8 cellular contexts compared by ENCODE assay signal in genomic region chr3:38029400-38030125, GRCh38. TPM values are rescaled to one million over a fixed set of nuclear protein-coding genes. Genes with fewer than 3 reads are reported as not detected.
DNase-seq lines count a peak whose midpoint lies in the region; ATAC-seq and TF ChIP-seq lines count a peak whose summit lies in the region.

Gene PLCD1, minus strand, starts transcription at chr3:38029642. Its CDS starts 103 bp downstream, at chr3:38029539.

- peak within 1 kb of the TSS; percentile 54 to 82 (median 78) for H3K27ac ChIP-seq in spleen

- H3K9me3 Mint-ChIP-seq in T-helper 2 cell treated with Interferon-gamma antibody and Interleukin-4, amounts not matched to agents 5 μg/mL and 100 μg/mL, for 36 hours: no peaks in the 10 kb centered on the region

- no peak for TF ChIP-seq CTCF in GM06990 (IDR thresholded peaks at IDR 0.05; ENCODE audit: insufficient read depth, low read length, poor library complexity, severe bottlenecking)
- peak in 2 of 11 experiments; percentile 11 to 17 for TF ChIP-seq CTCF in spleen (IDR thresholded peaks at IDR 0.05 in 8 of 11, conservative IDR thresholded peaks at IDR 0.05 in 3 of 11)

- H3K9me3 ChIP-seq in spleen: no peaks in the 10 kb centered on the region

- 2 to 12% (median 3%) methylated on average over 9 to 75 of the region's 75 CpGs for WGBS in spleen, 5 donors

- no peak within 1 kb of the TSS for H3K27ac Mint-ChIP-seq in T-helper 2 cell treated with Interferon-gamma antibody and Interleukin-4, amounts not matched to agents 5 μg/mL and 100 μg/mL, for 36 hours

- ATAC-seq in HG03045 (IDR thresholded peaks at IDR 0.05; ENCODE audit: unreplicated experiment): no peak
- no peak for ATAC-seq in HG02642 (IDR thresholded peaks at IDR 0.05; ENCODE audit: poor library complexity, unreplicated experiment)
- ATAC-seq in GM18505 (IDR thresholded peaks at IDR 0.05; ENCODE audit: unreplicated experiment): no peak

- DNase-seq in GM06990 (ENCODE audit: extremely low read depth, insufficient read length): no peak
- peak; percentile 28 for DNase-seq in T-helper 2 cell treated with Interferon-gamma antibody and Interleukin-4, amounts not matched to agents 5 μg/mL and 100 μg/mL, for 36 hours (ENCODE audit: low spot score)
- peak in 1 of 2 donors; percentile 72 for DNase-seq in dermis microvascular lymphatic vessel endothelial cell (ENCODE audit: low read depth in 2 of 2)
- DNase-seq in kidney tubule cell (ENCODE audit: low spot score): peak; percentile 70
- peak; percentile 91 for DNase-seq in spleen

- H3K36me3 ChIP-seq in GM06990 (ENCODE audit: control insufficient read depth, insufficient read depth, low read length): no peaks in the 10 kb centered on the region
- no peaks in the 10 kb centered on the region for H3K36me3 ChIP-seq in spleen

- peak within 1 kb of the TSS; percentile 63 for H3K4me3 Mint-ChIP-seq in T-helper 2 cell treated with Interferon-gamma antibody and Interleukin-4, amounts not matched to agents 5 μg/mL and 100 μg/mL, for 36 hours

- intact Hi-C loops in spleen (cut with DNase I; ENCODE audit: low total_unique reads): no loop called here

- peaks cover 36% of the 10 kb centered on the region for H3K27me3 Mint-ChIP-seq in T-helper 2 cell treated with Interferon-gamma antibody and Interleukin-4, amounts not matched to agents 5 μg/mL and 100 μg/mL, for 36 hours (ENCODE audit: low read depth)

- peaks cover 4% of the 10 kb centered on the region for H3K36me3 Mint-ChIP-seq in T-helper 2 cell treated with Interferon-gamma antibody and Interleukin-4, amounts not matched to agents 5 μg/mL and 100 μg/mL, for 36 hours (ENCODE audit: low read depth)

- peak within 1 kb of the TSS; percentile 9; the same call in 1 of the 2 replicates for H3K4me3 ChIP-seq in GM06990 (replicated peaks; ENCODE audit: low read depth, low read length)
- H3K4me3 ChIP-seq in spleen: peak within 1 kb of the TSS; percentile 42 to 81 (median 60)

- TF ChIP-seq POLR2A in spleen (IDR thresholded peaks at IDR 0.05) (no peak), GM18505 (IDR thresholded peaks at IDR 0.05; ENCODE audit: borderline replicate concordance, extremely low read depth, insufficient read depth, insufficient read length) (no peak)

- peaks cover 5 to 52% (median 41%) of the 10 kb centered on the region in 6 donors for H3K4me1 ChIP-seq in spleen

- H3K27me3 ChIP-seq in GM06990 (replicated peaks; ENCODE audit: control insufficient read depth, insufficient read depth, low read length) (no peaks in the 10 kb centered on the region; the same call in none of the 2 replicates), spleen (replicated peaks in 1 of 7) (peaks cover 0 to 49% (median 20%) of the 10 kb centered on the region in 7 donors)

- peaks cover 35% of the 10 kb centered on the region for H3K4me1 Mint-ChIP-seq in T-helper 2 cell treated with Interferon-gamma antibody and Interleukin-4, amounts not matched to agents 5 μg/mL and 100 μg/mL, for 36 hours (ENCODE audit: low read depth)

RNA-seq across cellular contexts. Expression of gene PLCD1, which starts in this region (rescaled TPM):
- total RNA-seq in dermis microvascular lymphatic vessel endothelial cell: 13.2 and 13.7 TPM in 2 replicates
- total RNA-seq in spleen: 10 to 100 TPM; 16.3 to 24.0 (median 20.8) TPM
- 10 to 100 TPM; 11.8 to 13.3 (median 12.7) TPM for polyA plus RNA-seq in spleen
